ENCODE assay signal across 21 cellular contexts in genomic region chr2:201793631-201794030, GRCh38. TPM values are rescaled to one million over a fixed set of nuclear protein-coding genes. Genes with fewer than 3 reads are reported as not detected.
"Had no signal": no experiment of that assay in that cellular context is flagged by ENCODE, and none has a peak within 500 bp of the region (broad histone marks: within the 10 kb centered on the region; RNA-seq: fewer than 3 reads in every experiment).

No MANE protein-coding gene starts in this region.

- H3K27ac ChIP-seq: ascending aorta, cardiac muscle cell, VCaP had no signal

- ATAC-seq: activated naive CD4-positive, alpha-beta T cell treated with anti-CD3 and anti-CD28 coated beads, Interleukin-2, amount 50 U/mL, for 72 hours; activated naive CD8-positive, alpha-beta T cell treated with anti-CD3 and anti-CD28 coated beads, Interleukin-2, amount 50 U/mL, for 24 hours; activated T-cell treated with anti-CD3 and anti-CD28 coated beads, Interleukin-2, amount 50 U/mL, for 72 hours; PC-3 had no signal

- DNase-seq: activated CD4-positive, alpha-beta memory T cell treated with anti-CD3 and anti-CD28 coated beads for 36 hours; activated CD4-positive, alpha-beta T cell treated with anti-CD3 and anti-CD28 coated beads, Interleukin-2, amount 10 ng/mL, durations not matched to agents 7 days and 5 days; activated CD4-positive, CD25-positive, alpha-beta regulatory T cell; activated CD8-positive, alpha-beta memory T cell treated with anti-CD3 and anti-CD28 coated beads for 24 hours; activated naive CD4-positive, alpha-beta T cell treated with Interleukin-2 at 50 U/mL for 16 hours; activated naive CD8-positive, alpha-beta T cell treated with anti-CD3 and anti-CD28 coated beads, Interleukin-2, amount 50 U/mL, for 24 hours; activated T-cell treated with anti-CD3 and anti-CD28 coated beads, Interleukin-2, amount 50 U/mL, for 72 hours; amniotic stem cell; NCI-H1105 treated with DMSO at 0.1 percent for 48 hours; NCI-H1436 treated with DMSO at 0.1 percent for 48 hours; NCI-H187; NCI-H510A treated with DMSO at 0.1 percent for 48 hours; PC-3; SIG-M5; T-helper 1 cell had no signal

- H3K36me3 ChIP-seq: ascending aorta, cardiac muscle cell had no signal

- FAIRE-seq: RCC 7860 had no signal

- H3K4me3 ChIP-seq: ascending aorta, cardiac muscle cell had no signal

- H3K9me3 ChIP-seq: ascending aorta had no signal

- H3K27me3 ChIP-seq: ascending aorta, cardiac muscle cell had no signal

RNA-seq across cellular contexts. Expression of gene CDK15, which starts 12.7 kb away (rescaled TPM):
- total RNA-seq: activated CD4-positive, alpha-beta memory T cell treated with anti-CD3 and anti-CD28 coated beads for 36 hours; activated CD4-positive, alpha-beta T cell treated with anti-CD3 and anti-CD28 coated beads, Interleukin-2, amount 10 ng/mL, durations not matched to agents 7 days and 5 days; activated naive CD4-positive, alpha-beta T cell treated with anti-CD3 and anti-CD28 coated beads, Interleukin-2, amount 50 U/mL, for 72 hours; activated T-cell treated with anti-CD3 and anti-CD28 coated beads, Interleukin-2, amount 50 U/mL, for 72 hours; cardiac muscle cell; T-helper 2 cell treated with Interferon-gamma antibody and Interleukin-4, amounts not matched to agents 100 ng/mL and 5 ng/mL, for 36 hours had no signal
- polyA plus RNA-seq: cardiac muscle cell had no signal
